Comparison of ENCODE assay signal across 19 cellular contexts in the genomic region with DNA sequence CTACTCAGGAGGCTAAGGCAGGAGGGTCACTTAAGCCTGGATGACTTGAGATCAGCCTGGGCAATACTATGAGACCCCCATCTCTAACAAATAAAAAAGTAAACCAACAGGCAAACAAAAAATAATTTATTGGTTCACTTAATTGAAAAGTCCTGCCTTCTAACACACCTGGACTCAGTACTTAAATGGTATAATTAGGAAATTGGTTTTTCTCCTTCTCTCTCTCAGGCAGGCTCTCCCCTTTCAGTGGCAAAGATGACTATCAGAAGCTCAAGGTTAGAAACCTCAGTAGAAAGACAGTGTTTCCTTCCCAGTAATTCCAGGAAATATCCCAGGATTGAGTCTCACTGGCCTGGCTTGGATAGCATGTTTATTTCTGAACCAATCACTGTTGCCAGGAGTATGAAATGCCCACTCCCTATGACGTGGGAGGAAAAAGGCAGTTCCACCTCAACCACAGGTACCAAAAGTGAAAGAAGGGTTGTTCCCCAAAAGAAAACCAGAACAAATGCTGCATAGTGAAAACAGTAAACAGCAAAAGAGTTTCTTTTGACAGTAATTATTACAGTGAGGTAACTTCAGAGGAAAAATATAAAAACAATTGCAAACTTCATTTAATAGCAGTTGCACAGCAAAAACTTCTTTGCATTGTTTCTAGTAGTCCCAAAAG. TPM values are rescaled to one million over a fixed set of nuclear protein-coding genes. Genes with fewer than 3 reads are reported as not detected.
DNase-seq lines count a peak whose midpoint lies in the region; ATAC-seq, FAIRE-seq and TF ChIP-seq lines count a peak whose summit lies in the region.
"Had no signal": no experiment of that assay in that cellular context is flagged by ENCODE, and none has a peak within 500 bp of the region (broad histone marks: within the 10 kb centered on the region; RNA-seq: fewer than 3 reads in every experiment).

No MANE protein-coding gene starts in this region.

- 51% methylated on average over 1 of the region's 1 CpG for WGBS in right cardiac atrium

- TF ChIP-seq CTCF in GM12865 (IDR thresholded peaks at IDR 0.05; ENCODE audit: insufficient read depth, low read depth, low read length, missing control alignments) (no peak), Calu3 (IDR thresholded peaks at IDR 0.05; ENCODE audit: unreplicated experiment) (no peak)

- intact Hi-C loops in Calu3 (cut with micrococcal nuclease; ENCODE audit: unreplicated experiment): no loop called here
- intact Hi-C loops in right cardiac atrium (cut with DNase I): no loop called here

- no peaks in the 10 kb centered on the region for H3K9me3 Mint-ChIP-seq in Calu3 (ENCODE audit: low read depth, unreplicated experiment)
- H3K9me3 Mint-ChIP-seq: dendritic cell treated with granulocyte-macrophage colony-stimulating factor and Interleukin-4, amounts not matched to agents 40 ng/mL and 50 ng/mL, for 4 days had no signal

- DNase-seq in GM12865 (ENCODE audit: low read depth): peak; percentile 26
- DNase-seq in GM19239 (ENCODE audit: insufficient read length, low spot score): no peak
- DNase-seq in Calu3: no peak
- DNase-seq in right cardiac atrium: no peak
- DNase-seq in COLO829 (ENCODE audit: low spot score): no peak
- no peak for DNase-seq in NCI-H1092 (lab: John Stamatoyannopoulos, UW)
- DNase-seq: activated naive CD4-positive, alpha-beta T cell; CD8-positive, alpha-beta T cell; EL; heart right ventricle; NCI-H2171; stimulated activated CD4-positive, alpha-beta T cell treated with anti-CD3 and anti-CD28 coated beads, Interleukin-4, amount 100 ng/mL, for 4 hours had no signal

- no peaks in the 10 kb centered on the region for H3K4me1 Mint-ChIP-seq in Calu3 (ENCODE audit: low read depth, unreplicated experiment)

- H3K36me3 Mint-ChIP-seq in Calu3 (ENCODE audit: insufficient read depth, unreplicated experiment): no peaks in the 10 kb centered on the region
- H3K36me3 Mint-ChIP-seq: CD8-positive, alpha-beta T cell had no signal

- BruUV-seq in Calu3 (replicated peaks; lab: Mats Ljungman, UMichigan): no TSS peak

- no peak overlapping the region for H3K27ac ChIP-seq in right cardiac atrium (ENCODE audit: low read length)
- H3K27ac ChIP-seq: heart right ventricle, neutrophil, RWPE1 had no signal

- H3K27me3 ChIP-seq in right cardiac atrium (ENCODE audit: control insufficient read depth, insufficient read depth): no peaks in the 10 kb centered on the region
- H3K27me3 ChIP-seq: heart right ventricle, neutrophil had no signal

- peak; percentile 18 for FAIRE-seq in GM19239 (lab: Jason Lieb, UNC)

- H3K4me3 ChIP-seq in GM12865 (ENCODE audit: low read depth, low read length) (no peak overlapping the region), right cardiac atrium (ENCODE audit: low read length) (no peak overlapping the region)
- H3K4me3 ChIP-seq: heart right ventricle had no signal

- ATAC-seq in HG02571 (IDR thresholded peaks at IDR 0.05; ENCODE audit: unreplicated experiment): peak; percentile 87
- ATAC-seq in HG03442 (IDR thresholded peaks at IDR 0.05; ENCODE audit: unreplicated experiment): peak; percentile 91
- no peak for ATAC-seq in right cardiac atrium
- ATAC-seq: activated CD4-positive, CD25-positive, alpha-beta regulatory T cell treated with anti-CD3 and anti-CD28 coated beads, Interleukin-2, amount 50 U/mL, for 24 hours; CD8-positive, alpha-beta T cell; esophagus mucosa; heart right ventricle had no signal

- H3K27me3 Mint-ChIP-seq in Calu3 (ENCODE audit: unreplicated experiment): no peaks in the 10 kb centered on the region
- H3K27me3 Mint-ChIP-seq: dendritic cell treated with granulocyte-macrophage colony-stimulating factor and Interleukin-4, amounts not matched to agents 40 ng/mL and 50 ng/mL, for 4 days had no signal

- no peak overlapping the region for H3K4me3 Mint-ChIP-seq in Calu3 (ENCODE audit: low read depth, unreplicated experiment)
- H3K4me3 Mint-ChIP-seq: CD8-positive, alpha-beta T cell; dendritic cell treated with granulocyte-macrophage colony-stimulating factor and Interleukin-4, amounts not matched to agents 40 ng/mL and 50 ng/mL, for 4 days had no signal

- no peak overlapping the region for H3K27ac Mint-ChIP-seq in Calu3 (ENCODE audit: unreplicated experiment)
- H3K27ac Mint-ChIP-seq: CD8-positive, alpha-beta T cell; dendritic cell treated with granulocyte-macrophage colony-stimulating factor and Interleukin-4, amounts not matched to agents 40 ng/mL and 50 ng/mL, for 4 days had no signal

- peaks cover 3% of the 10 kb centered on the region for H3K4me1 ChIP-seq in right cardiac atrium (ENCODE audit: control insufficient read depth, insufficient read depth, low read length)

- CTCF ChIA-PET in Calu3 (lab: Charles Lee): no interaction called here

- H3K9me3 ChIP-seq in right cardiac atrium (ENCODE audit: control insufficient read depth, low read length): no peaks in the 10 kb centered on the region
- H3K9me3 ChIP-seq: heart right ventricle, neutrophil had no signal

RNA-seq across cellular contexts. Expression of a gene that starts 56.3 kb away (rescaled TPM):
- total RNA-seq in Calu3 (2022) (18.4 and 22.0 TPM in 2 replicates), right cardiac atrium (10 to 100 TPM; 18.0 to 26.7 (median 22.6) TPM)
- polyA plus RNA-seq in right cardiac atrium: 3.3 TPM
- total RNA-seq: CD8-positive, alpha-beta T cell had no signal

Comparison
In these comparisons a context has a peak if more than half of its experiments do, and no peak if none do; other contexts are left out.
1. ATAC-seq: peak in HG02571 (single experiment) and HG03442 (single experiment); none in right cardiac atrium (0 of 2).